In the genomic region with DNA sequence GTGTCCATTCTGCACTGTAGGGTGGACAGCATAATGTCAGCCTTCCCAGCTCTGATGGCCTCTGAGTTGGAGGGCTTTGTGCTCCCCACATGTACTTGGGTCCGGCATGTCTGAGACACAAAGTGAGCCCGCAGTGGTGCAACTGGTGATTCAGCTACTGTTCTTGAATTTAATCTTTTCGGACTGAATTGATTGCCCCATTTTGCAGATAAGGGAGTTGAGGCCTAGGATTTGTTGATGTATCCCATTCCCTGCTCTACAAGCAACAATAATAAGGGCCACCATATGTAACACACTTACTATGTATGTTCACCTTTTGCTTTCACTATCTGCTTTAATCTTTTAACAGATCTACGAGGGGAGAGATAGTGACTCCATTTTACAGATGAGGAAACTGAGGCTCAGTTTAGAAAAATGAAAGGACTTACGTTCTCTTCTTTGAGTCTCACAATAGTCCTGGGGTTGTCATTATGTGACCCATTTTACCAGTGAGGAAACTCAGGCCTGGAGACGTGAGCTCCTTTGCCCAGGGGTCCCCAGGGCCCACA, we compare ENCODE assay signal across 1 cellular context.
TF ChIP-seq lines count a peak whose summit lies in the region.

No MANE protein-coding gene starts in this region.

TF ChIP-seq in K562, 482 proteins besides CTCF, POLR2A, EP300 and RAD21:
- TF ChIP-seq CHD4 (IDR thresholded peaks at IDR 0.05; ENCODE audit: insufficient read depth, insufficient replicate concordance, low read depth, low read length, poor library complexity, severe bottlenecking), result peak; percentile 74
- TF ChIP-seq KDM1A (IDR thresholded peaks at IDR 0.05), result peak; percentile 60 to 61; a peak in 3 of 4 replicates
- no peak for TF ChIP-seq TAL1 (IDR thresholded peaks at IDR 0.05)
- TF ChIP-seq RBFOX2 (IDR thresholded peaks at IDR 0.05; ENCODE audit: low read depth, low read length), result no peak
- no peak for TF ChIP-seq DACH1 (IDR thresholded peaks at IDR 0.05; ENCODE audit: partially characterized antibody)
- no peak for TF ChIP-seq ZNF274 (IDR thresholded peaks at IDR 0.05; ENCODE audit: borderline replicate concordance, low read depth, low read length)
- TF ChIP-seq TEAD1 (CRISPR knock-in tag; IDR thresholded peaks at IDR 0.05), result no peak
- no peak for TF ChIP-seq RCOR1 (IDR thresholded peaks at IDR 0.05; ENCODE audit: borderline replicate concordance in 1 of 2, low read depth in 2 of 2, low read length in 2 of 2)
- peak; percentile 91 for TF ChIP-seq BCOR (IDR thresholded peaks at IDR 0.05)
- peak; percentile 81 for TF ChIP-seq ADNP (tag; IDR thresholded peaks at IDR 0.05)
- TF ChIP-seq RBM25 (IDR thresholded peaks at IDR 0.05; ENCODE audit: low read depth, low read length, severe bottlenecking), result peak; percentile 74
- TF ChIP-seq L3MBTL2 (IDR thresholded peaks at IDR 0.05), result no peak
- peak; percentile 68; the same call in 1 of the 2 replicates for TF ChIP-seq SMARCA5 (IDR thresholded peaks at IDR 0.05)
TF ChIP-seq in K562: peak in this region for 6.
